8 cellular contexts compared by ENCODE assay signal in genomic region chr16:24539295-24539849, GRCh38. TPM values are rescaled to one million over a fixed set of nuclear protein-coding genes. Genes with fewer than 3 reads are reported as not detected.
DNase-seq lines count a peak whose midpoint lies in the region; ATAC-seq and TF ChIP-seq lines count a peak whose summit lies in the region.

RBBP6 (plus strand) TSS chr16:24539566; CDS start chr16:24540627, 1,061 bp downstream.

- H3K36me3 Mint-ChIP-seq in Calu3 (ENCODE audit: insufficient read depth, unreplicated experiment), result peaks cover 44% of the 10 kb centered on the region
- H3K36me3 Mint-ChIP-seq in endodermal cell (ENCODE audit: low read depth), result peaks cover 7% of the 10 kb centered on the region

- H3K27me3 ChIP-seq in HUES48 (ENCODE audit: control insufficient read depth, insufficient read depth, low read length) (no peaks in the 10 kb centered on the region), NT2/D1 (ENCODE audit: insufficient read depth, insufficient read length) (no peaks in the 10 kb centered on the region), endodermal cell (ENCODE audit: control insufficient read depth, insufficient read depth, low read length, poor library complexity, severe bottlenecking) (no peaks in the 10 kb centered on the region)

- H3K27ac Mint-ChIP-seq in Calu3 (ENCODE audit: unreplicated experiment) (peak within 1 kb of the TSS; percentile 90), endodermal cell (peak within 1 kb of the TSS; percentile 100)

- H3K4me1 ChIP-seq in HUES48 (ENCODE audit: control insufficient read depth, insufficient read depth, low read length) (peaks cover 14% of the 10 kb centered on the region), NT2/D1 (ENCODE audit: insufficient read depth, insufficient read length) (no peaks in the 10 kb centered on the region), endodermal cell (ENCODE audit: control insufficient read depth, insufficient read depth, low read length) (no peaks in the 10 kb centered on the region), mesodermal cell (ENCODE audit: control insufficient read depth, insufficient read depth, low read length, poor library complexity, severe bottlenecking) (peaks cover 26% of the 10 kb centered on the region)

- H3K4me3 ChIP-seq in HUES48 (ENCODE audit: low read depth, low read length) (peak within 1 kb of the TSS; percentile 97), NT2/D1 (ENCODE audit: insufficient read length, low read depth) (peak within 1 kb of the TSS; percentile 91), endodermal cell (ENCODE audit: low read length) (peak within 1 kb of the TSS; percentile 100), mesodermal cell (ENCODE audit: extremely low read depth, insufficient read depth, low read length, poor library complexity, severe bottlenecking) (peak within 1 kb of the TSS; percentile 93)

- H3K9me3 ChIP-seq in HUES48 (ENCODE audit: control insufficient read depth, insufficient read depth, low read length) (no peaks in the 10 kb centered on the region), NT2/D1 (ENCODE audit: insufficient read depth, low read length) (no peaks in the 10 kb centered on the region), endodermal cell (ENCODE audit: control insufficient read depth, low read length) (no peaks in the 10 kb centered on the region), mesodermal cell (ENCODE audit: control insufficient read depth, low read length) (no peaks in the 10 kb centered on the region)

- H3K36me3 ChIP-seq in HUES48 (ENCODE audit: control insufficient read depth, insufficient read depth, low read length) (peaks cover 8% of the 10 kb centered on the region), NT2/D1 (ENCODE audit: insufficient read depth, insufficient read length, low read length) (peaks cover 25% of the 10 kb centered on the region), endodermal cell (ENCODE audit: control insufficient read depth, insufficient read depth, low read length) (peaks cover 11% of the 10 kb centered on the region), mesodermal cell (ENCODE audit: control insufficient read depth, insufficient read depth, low read length) (peaks cover 3% of the 10 kb centered on the region)

- TF ChIP-seq CTCF in Calu3 (IDR thresholded peaks at IDR 0.05; ENCODE audit: unreplicated experiment) (peak; percentile 16), endodermal cell (conservative IDR thresholded peaks at IDR 0.05) (peak; percentile 32)

- peak; percentile 92 for ATAC-seq in GM21381 (IDR thresholded peaks at IDR 0.05; ENCODE audit: unreplicated experiment)

- H3K27ac ChIP-seq in HUES48 (ENCODE audit: low read depth, low read length), result peak within 1 kb of the TSS; percentile 98
- peak within 1 kb of the TSS; percentile 98 for H3K27ac ChIP-seq in endodermal cell (ENCODE audit: low read depth, low read length)
- peak within 1 kb of the TSS; percentile 98 for H3K27ac ChIP-seq in mesodermal cell (ENCODE audit: low read depth, low read length, severe bottlenecking)

- H3K27me3 Mint-ChIP-seq in Calu3 (ENCODE audit: unreplicated experiment) (no peaks in the 10 kb centered on the region), endodermal cell (ENCODE audit: insufficient read depth) (no peaks in the 10 kb centered on the region)

- CTCF ChIA-PET in Calu3 (lab: Charles Lee), result interaction anchor here (0.6 to 1.5 kb wide), 3 partner anchors 22 to 191 kb away, joined by 3 to 7 read pairs (median 3); no protein-coding TSS in a partner anchor

- H3K4me1 Mint-ChIP-seq in Calu3 (ENCODE audit: low read depth, unreplicated experiment), result peaks cover 21% of the 10 kb centered on the region
- H3K4me1 Mint-ChIP-seq in endodermal cell, result peaks cover 15% of the 10 kb centered on the region

- intact Hi-C loops in Calu3 (cut with micrococcal nuclease; ENCODE audit: unreplicated experiment), result no loop called here

- DNase-seq in Calu3 (peak; percentile 97), NT2/D1 (ENCODE audit: low read depth, low spot score) (peak; percentile 97), endodermal cell (peak; percentile 97)
- peak; percentile 78 for DNase-seq in activated CD8-positive, alpha-beta memory T cell treated with anti-CD3 and anti-CD28 coated beads, Interleukin-2, amount 50 U/mL, for 1 hour (ENCODE audit: extremely low read depth)
- peak; percentile 82 to 86 for DNase-seq in stimulated activated CD8-positive, alpha-beta memory T cell treated with anti-CD3 and anti-CD28 coated beads, Interleukin-15, amount 100 ng/mL, for 4 hours (ENCODE audit: low read depth in 2 of 2)

- no TSS peak for BruUV-seq in Calu3 (replicated peaks; lab: Mats Ljungman, UMichigan)

- no peaks in the 10 kb centered on the region for H3K9me3 Mint-ChIP-seq in Calu3 (ENCODE audit: low read depth, unreplicated experiment)
- no peaks in the 10 kb centered on the region for H3K9me3 Mint-ChIP-seq in endodermal cell

- H3K9ac ChIP-seq in HUES48 (ENCODE audit: low read depth, low read length) (peak within 1 kb of the TSS; percentile 98), NT2/D1 (ENCODE audit: insufficient read length, low read depth) (peak within 1 kb of the TSS; percentile 97), endodermal cell (ENCODE audit: extremely low read depth, low read length, poor library complexity, severe bottlenecking) (peak within 1 kb of the TSS; percentile 98)

- H3K4me3 Mint-ChIP-seq in Calu3 (ENCODE audit: low read depth, unreplicated experiment), result peak within 1 kb of the TSS; percentile 88
- peak within 1 kb of the TSS; percentile 92 for H3K4me3 Mint-ChIP-seq in endodermal cell

- 0% methylated on average over 43 to 68 of the region's 68 CpGs for WGBS in endodermal cell (ENCODE audit: insufficient coverage in 1 of 2, insufficient read length in 1 of 2), 2 experiments
- 0% methylated on average over 58 to 66 of the region's 68 CpGs for WGBS in mesodermal cell (ENCODE audit: insufficient coverage in 2 of 2), 2 experiments

RNA-seq across cellular contexts. Expression of gene RBBP6, which starts in this region (rescaled TPM):
- 56.8 and 61.7 TPM in 2 replicates for total RNA-seq in Calu3 (2022)
- 10 to 100 TPM; 70.3 to 76.6 TPM for total RNA-seq in endodermal cell
- polyA plus RNA-seq in endodermal cell (2013, experiment 1 of 2), result 67.2 TPM
- 73.7 TPM for polyA plus RNA-seq in endodermal cell (2013, experiment 2 of 2)
- 59.0 TPM for polyA plus RNA-seq in mesodermal cell (2013, experiment 1 of 2)
- 64.6 TPM for polyA plus RNA-seq in mesodermal cell (2013, experiment 2 of 2)

Comparison
In these comparisons a context has a peak if more than half of its experiments do, and no peak if none do; other contexts are left out.
1. Peak in every context shown above with its lines: DNase-seq, ATAC-seq, H3K4me3 ChIP-seq and H3K27ac ChIP-seq.